22 cellular contexts compared by ENCODE assay signal in the genomic region with DNA sequence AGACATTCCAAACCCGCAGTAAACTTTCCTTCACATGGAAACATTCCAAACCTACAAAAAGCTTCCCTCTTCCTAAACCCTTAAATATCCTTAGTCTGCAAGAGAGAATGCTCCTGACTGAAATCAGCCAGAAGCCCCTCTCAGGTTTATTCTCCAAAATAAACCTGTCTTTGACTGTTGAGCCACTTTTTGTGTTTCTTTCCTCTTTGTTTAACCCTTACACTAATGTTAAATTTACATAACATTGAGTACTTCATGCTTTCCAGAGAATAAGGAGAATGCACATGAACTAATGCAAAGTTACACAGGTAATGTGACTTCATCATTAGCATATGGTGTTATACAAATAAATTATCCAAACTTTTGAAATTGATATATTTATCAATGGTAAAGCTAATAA.
DNase-seq lines count a peak whose midpoint lies in the region; ATAC-seq, FAIRE-seq and TF ChIP-seq lines count a peak whose summit lies in the region.
"Had no signal": no experiment of that assay in that cellular context is flagged by ENCODE, and none has a peak within 500 bp of the region (broad histone marks: within the 10 kb centered on the region; RNA-seq: fewer than 3 reads in every experiment).

No MANE protein-coding gene starts in this region.

- POLR2A ChIA-PET in WTC11 (lab: Charles Lee): no interaction called here

- no peak for ATAC-seq in WTC11
- ATAC-seq in central memory CD8-positive, alpha-beta T cell (replicated peaks; ENCODE audit: extremely low read depth, poor library complexity, severe bottlenecking): no peak

- no peak overlapping the region for H2AFZ ChIP-seq in osteoblast (ENCODE audit: low read length)

- FAIRE-seq in urothelium cell line (lab: Jason Lieb, UNC): no peak
- FAIRE-seq: A204.1, G401.6, GM12891, GM19239 had no signal

- no peaks in the 10 kb centered on the region for H3K4me1 ChIP-seq in osteoblast (ENCODE audit: insufficient read depth, low read length)
- H3K4me1 ChIP-seq: BE2C, BLaER1 had no signal

- H3K27ac ChIP-seq in osteoblast (ENCODE audit: low read depth, low read length): no peak overlapping the region
- H3K27ac ChIP-seq: BLaER1 had no signal

- peaks cover 55% of the 10 kb centered on the region for H3K9me3 Mint-ChIP-seq in WTC11
- H3K9me3 Mint-ChIP-seq in central memory CD8-positive, alpha-beta T cell: no peaks in the 10 kb centered on the region
- H3K9me3 Mint-ChIP-seq: CD4-positive, alpha-beta memory T cell; CD8-positive, alpha-beta memory T cell had no signal

- no peak overlapping the region for H3K4me3 ChIP-seq in osteoblast (ENCODE audit: insufficient read depth, low read length)
- H3K4me3 ChIP-seq: BLaER1 had no signal

- H3K9me3 ChIP-seq in osteoblast (ENCODE audit: low read depth, low read length): no peaks in the 10 kb centered on the region
- H3K9me3 ChIP-seq: BE2C had no signal

- no peak overlapping the region for H3K27ac Mint-ChIP-seq in WTC11
- peak overlapping the region; percentile 26 for H3K27ac Mint-ChIP-seq in central memory CD8-positive, alpha-beta T cell (ENCODE audit: low read depth)
- H3K27ac Mint-ChIP-seq: CD14-positive monocyte; CD4-positive, alpha-beta memory T cell; CD4-positive, CD25-positive, alpha-beta regulatory T cell had no signal

- H3K27me3 ChIP-seq in osteoblast (ENCODE audit: insufficient read depth, low read length): no peaks in the 10 kb centered on the region
- H3K27me3 ChIP-seq: BE2C, BLaER1 had no signal

- CTCF ChIA-PET in WTC11 (lab: Charles Lee): no interaction called here

- H3K4me1 Mint-ChIP-seq in WTC11: no peaks in the 10 kb centered on the region
- no peaks in the 10 kb centered on the region for H3K4me1 Mint-ChIP-seq in central memory CD8-positive, alpha-beta T cell
- H3K4me1 Mint-ChIP-seq: CD4-positive, CD25-positive, alpha-beta regulatory T cell had no signal

- no peaks in the 10 kb centered on the region for H3K36me3 ChIP-seq in osteoblast (ENCODE audit: insufficient read depth, low read length)
- H3K36me3 ChIP-seq: BE2C, BLaER1 had no signal

- no peak overlapping the region for H3K4me2 ChIP-seq in osteoblast (ENCODE audit: insufficient read depth, low read length)
- H3K4me2 ChIP-seq: BLaER1 had no signal

- H3K79me2 ChIP-seq in osteoblast (ENCODE audit: insufficient read depth, low read length): no peaks in the 10 kb centered on the region

- peaks cover 5% of the 10 kb centered on the region; the same call in 1 of the 2 replicates for H3K27me3 Mint-ChIP-seq in WTC11 (ENCODE audit: low read depth)
- H3K27me3 Mint-ChIP-seq in central memory CD8-positive, alpha-beta T cell: no peaks in the 10 kb centered on the region

- TF ChIP-seq CTCF in WTC11 (IDR thresholded peaks at IDR 0.05) (no peak), osteoblast (IDR thresholded peaks at IDR 0.05; ENCODE audit: extremely low read depth, low read depth, low read length) (no peak)

- H3K4me3 Mint-ChIP-seq in WTC11: no peak overlapping the region
- H3K4me3 Mint-ChIP-seq in central memory CD8-positive, alpha-beta T cell: no peak overlapping the region
- H3K4me3 Mint-ChIP-seq: CD14-positive monocyte; CD4-positive, alpha-beta memory T cell; CD4-positive, CD25-positive, alpha-beta regulatory T cell had no signal

- H3K36me3 Mint-ChIP-seq in WTC11: peaks cover 76% of the 10 kb centered on the region
- peaks cover 1% of the 10 kb centered on the region for H3K36me3 Mint-ChIP-seq in central memory CD8-positive, alpha-beta T cell (ENCODE audit: insufficient read depth)
- H3K36me3 Mint-ChIP-seq: CD14-positive monocyte; CD4-positive, alpha-beta memory T cell; CD4-positive, CD25-positive, alpha-beta regulatory T cell; CD8-positive, alpha-beta memory T cell had no signal

- H4K20me1 ChIP-seq in osteoblast (ENCODE audit: insufficient read depth, low read length): no peaks in the 10 kb centered on the region
- H4K20me1 ChIP-seq: BLaER1 had no signal

- DNase-seq in WTC11 (ENCODE audit: low spot score): no peak
- no peak for DNase-seq in central memory CD8-positive, alpha-beta T cell (ENCODE audit: low spot score in 2 of 2)
- DNase-seq in urothelium cell line (ENCODE audit: low spot score): no peak
- no peak for DNase-seq in osteoblast (ENCODE audit: insufficient read length, low spot score, missing footprints)
- no peak for DNase-seq in mesenteric fat pad (ENCODE audit: low spot score)
- DNase-seq: 8988T; ACHN; BE2C; CD4-positive, alpha-beta memory T cell; CD4-positive, CD25-positive, alpha-beta regulatory T cell; CD8-positive, alpha-beta memory T cell; COR-L47; DMS 273 treated with DMSO at 0.1 percent for 48 hours; DMS153; DMS79 treated with DMSO at 0.1 percent for 48 hours; GF-D8 had no signal

TF ChIP-seq in WTC11, 78 proteins besides CTCF, POLR2A, EP300 and RAD21:
- TF ChIP-seq TCF7 (CRISPR knock-in tag; IDR thresholded peaks at IDR 0.05; ENCODE audit: low read depth) (no peak), NFE2L1 (CRISPR knock-in tag; IDR thresholded peaks at IDR 0.05) (no peak), GTF2I (CRISPR knock-in tag; conservative IDR thresholded peaks at IDR 0.05) (peak; percentile 82; the same call in 1 of the 2 replicates), TEAD4 (CRISPR knock-in tag; IDR thresholded peaks at IDR 0.05) (no peak), MXD4 (CRISPR knock-in tag; IDR thresholded peaks at IDR 0.05; ENCODE audit: borderline replicate concordance) (peak; percentile 56; the same call in 1 of the 2 replicates)
- TF ChIP-seq, protein P1, sequence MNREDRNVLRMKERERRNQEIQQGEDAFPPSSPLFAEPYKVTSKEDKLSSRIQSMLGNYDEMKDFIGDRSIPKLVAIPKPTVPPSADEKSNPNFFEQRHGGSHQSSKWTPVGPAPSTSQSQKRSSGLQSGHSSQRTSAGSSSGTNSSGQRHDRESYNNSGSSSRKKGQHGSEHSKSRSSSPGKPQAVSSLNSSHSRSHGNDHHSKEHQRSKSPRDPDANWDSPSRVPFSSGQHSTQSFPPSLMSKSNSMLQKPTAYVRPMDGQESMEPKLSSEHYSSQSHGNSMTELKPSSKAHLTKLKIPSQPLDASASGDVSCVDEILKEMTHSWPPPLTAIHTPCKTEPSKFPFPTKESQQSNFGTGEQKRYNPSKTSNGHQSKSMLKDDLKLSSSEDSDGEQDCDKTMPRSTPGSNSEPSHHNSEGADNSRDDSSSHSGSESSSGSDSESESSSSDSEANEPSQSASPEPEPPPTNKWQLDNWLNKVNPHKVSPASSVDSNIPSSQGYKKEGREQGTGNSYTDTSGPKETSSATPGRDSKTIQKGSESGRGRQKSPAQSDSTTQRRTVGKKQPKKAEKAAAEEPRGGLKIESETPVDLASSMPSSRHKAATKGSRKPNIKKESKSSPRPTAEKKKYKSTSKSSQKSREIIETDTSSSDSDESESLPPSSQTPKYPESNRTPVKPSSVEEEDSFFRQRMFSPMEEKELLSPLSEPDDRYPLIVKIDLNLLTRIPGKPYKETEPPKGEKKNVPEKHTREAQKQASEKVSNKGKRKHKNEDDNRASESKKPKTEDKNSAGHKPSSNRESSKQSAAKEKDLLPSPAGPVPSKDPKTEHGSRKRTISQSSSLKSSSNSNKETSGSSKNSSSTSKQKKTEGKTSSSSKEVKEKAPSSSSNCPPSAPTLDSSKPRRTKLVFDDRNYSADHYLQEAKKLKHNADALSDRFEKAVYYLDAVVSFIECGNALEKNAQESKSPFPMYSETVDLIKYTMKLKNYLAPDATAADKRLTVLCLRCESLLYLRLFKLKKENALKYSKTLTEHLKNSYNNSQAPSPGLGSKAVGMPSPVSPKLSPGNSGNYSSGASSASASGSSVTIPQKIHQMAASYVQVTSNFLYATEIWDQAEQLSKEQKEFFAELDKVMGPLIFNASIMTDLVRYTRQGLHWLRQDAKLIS (CRISPR knock-in tag; IDR thresholded peaks at IDR 0.05; ENCODE audit: borderline replicate concordance): no peak
